ENCODE assay signal across 8 cellular contexts in the genomic region with DNA sequence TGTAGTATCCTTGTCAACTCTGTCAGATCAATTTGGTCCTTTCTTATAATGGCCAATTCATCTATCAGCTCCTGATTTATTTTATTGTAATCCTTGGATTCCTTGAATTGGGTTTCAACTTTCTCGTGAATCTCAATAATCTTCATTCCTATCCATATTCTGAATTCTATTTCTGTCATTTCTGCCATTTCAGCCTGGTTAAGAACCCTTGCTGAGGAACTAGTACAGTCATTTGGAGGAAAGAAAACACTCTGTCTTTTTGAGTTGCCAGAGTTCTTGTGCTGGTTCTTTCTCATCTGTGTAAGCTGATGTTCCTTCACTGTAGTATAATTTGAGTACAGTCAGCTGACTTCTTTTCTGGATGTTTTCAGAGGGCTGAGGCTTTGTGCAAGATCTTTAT.
"Had no signal": no experiment of that assay in that cellular context is flagged by ENCODE, and none has a peak within 500 bp of the region (broad histone marks: within the 10 kb centered on the region; RNA-seq: fewer than 3 reads in every experiment).

No MANE protein-coding gene starts in this region.

- H3K4me2 ChIP-seq: KMS-11 had no signal

- H3K9ac ChIP-seq: KMS-11 had no signal

- H3K27ac ChIP-seq: HL-60, KMS-11 had no signal

- ATAC-seq: HepG2, K562 had no signal

- H3K4me3 ChIP-seq: K562 had no signal

- FAIRE-seq: HepG2, HTR-8/SVneo, K562 had no signal

- DNase-seq: IMR-90, KBM-7, KG1 had no signal
